Comparison of ENCODE assay signal across 14 cellular contexts in genomic region chr13:113736258-113736731, GRCh38.
"Had no signal": no experiment of that assay in that cellular context is flagged by ENCODE, and none has a peak within 500 bp of the region (broad histone marks: within the 10 kb centered on the region; RNA-seq: fewer than 3 reads in every experiment).

No MANE protein-coding gene starts in this region.

- H3K4me3 Mint-ChIP-seq: activated CD4-positive, alpha-beta T cell treated with anti-CD3 and anti-CD28 coated beads, Interleukin-2, amount 10 ng/mL, durations not matched to agents 24 days and 14 days; activated naive CD8-positive, alpha-beta T cell treated with anti-CD3 and anti-CD28 coated beads for 36 hours; naive thymus-derived CD8-positive, alpha-beta T cell; WTC11 had no signal

- H3K4me3 ChIP-seq: breast epithelium, esophagus squamous epithelium, right atrium auricular region, smooth muscle cell had no signal

- H3K36me3 ChIP-seq: breast epithelium, esophagus squamous epithelium, right atrium auricular region had no signal

- H3K27ac Mint-ChIP-seq: activated CD4-positive, alpha-beta T cell treated with anti-CD3 and anti-CD28 coated beads, Interleukin-2, amount 10 ng/mL, durations not matched to agents 24 days and 14 days; activated naive CD8-positive, alpha-beta T cell treated with anti-CD3 and anti-CD28 coated beads for 36 hours; WTC11 had no signal

- H3K36me3 Mint-ChIP-seq: activated naive CD8-positive, alpha-beta T cell treated with anti-CD3 and anti-CD28 coated beads for 36 hours; naive thymus-derived CD8-positive, alpha-beta T cell had no signal

- H3K27ac ChIP-seq: breast epithelium, esophagus squamous epithelium, right atrium auricular region had no signal

- H3K27me3 ChIP-seq: right atrium auricular region had no signal

- H3K9me3 ChIP-seq: breast epithelium, esophagus squamous epithelium, right atrium auricular region had no signal

- H3K9me3 Mint-ChIP-seq: activated naive CD8-positive, alpha-beta T cell treated with anti-CD3 and anti-CD28 coated beads for 36 hours; naive thymus-derived CD8-positive, alpha-beta T cell had no signal

- H3K4me1 ChIP-seq: breast epithelium, esophagus squamous epithelium, right atrium auricular region had no signal

- ATAC-seq: naive thymus-derived CD8-positive, alpha-beta T cell; WTC11 had no signal

- DNase-seq: activated CD4-positive, alpha-beta T cell treated with anti-CD3 and anti-CD28 coated beads, Interleukin-2, amount 10 ng/mL, durations not matched to agents 24 days and 14 days; activated gamma-delta T cell treated with Interleukin-2 at 50 U/mL for 16 hours; activated naive CD8-positive, alpha-beta T cell treated with anti-CD3 and anti-CD28 coated beads for 36 hours; activated T-cell treated with anti-CD3 and anti-CD28 coated beads, Interleukin-2, amount 50 U/mL, for 48 hours; esophagus squamous epithelium; foreskin fibroblast; glutamatergic neuron; naive thymus-derived CD8-positive, alpha-beta T cell; stimulated activated CD4-positive, alpha-beta T cell treated with anti-CD3 and anti-CD28 coated beads, Interleukin-1b, Interleukin-23, amount 100 ng/mL, for 48 hours; stimulated activated naive CD4-positive, alpha-beta T cell had no signal
